In the genomic region with DNA sequence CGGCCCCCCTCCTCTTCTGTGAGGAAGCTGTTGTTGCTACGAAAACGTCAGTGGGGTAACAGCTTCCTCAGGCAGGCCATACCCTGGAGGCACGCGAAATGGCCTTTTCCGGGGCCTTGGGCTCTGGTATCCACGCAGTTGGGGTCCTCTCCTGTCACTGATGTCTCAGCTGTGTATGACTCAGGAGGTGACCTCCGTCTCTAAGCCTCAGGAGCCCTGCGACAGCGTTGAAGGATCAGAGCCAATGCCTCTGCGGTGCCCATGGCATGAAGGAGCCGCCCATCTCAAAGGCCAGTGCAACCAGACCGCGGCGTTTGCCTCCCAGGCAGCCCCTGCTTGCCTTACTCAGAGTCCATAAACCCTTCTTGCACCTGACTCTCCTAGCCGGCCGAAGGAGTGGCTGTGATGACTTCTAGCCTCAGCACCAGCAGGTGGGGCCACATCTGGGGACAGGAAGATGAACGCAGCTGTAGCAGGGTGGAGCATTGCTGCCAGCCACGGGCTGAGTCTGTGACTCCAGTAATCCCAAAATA, we compare ENCODE assay signal across 1 cellular context.
TF ChIP-seq lines count a peak whose summit lies in the region.

No MANE protein-coding gene starts in this region.

TF ChIP-seq in GM12878, 131 proteins besides CTCF, POLR2A, EP300 and RAD21:
- TF ChIP-seq TARDBP (IDR thresholded peaks at IDR 0.05; ENCODE audit: borderline replicate concordance) (0 out of 2 replicates have a peak, but pooled peaks have one; percentile 32), LARP7 (IDR thresholded peaks at IDR 0.05) (no peak), RFX5 (IDR thresholded peaks at IDR 0.05; ENCODE audit: low read depth, low read length) (no peak), BACH1 (IDR thresholded peaks at IDR 0.05; ENCODE audit: borderline replicate concordance) (0 out of 2 replicates have a peak, but pooled peaks have one; percentile 5), SIN3A (IDR thresholded peaks at IDR 0.05; ENCODE audit: low read depth, low read length) (peak; percentile 6; the same call in 1 of the 2 replicates), HDAC2 (IDR thresholded peaks at IDR 0.05) (no peak), SMAD5 (IDR thresholded peaks at IDR 0.05; ENCODE audit: low read depth) (peak; percentile 47), TCF12 (IDR thresholded peaks at IDR 0.05; ENCODE audit: low read depth, low read length) (peak; percentile 78)
